17 cellular contexts compared by ENCODE assay signal in the genomic region with DNA sequence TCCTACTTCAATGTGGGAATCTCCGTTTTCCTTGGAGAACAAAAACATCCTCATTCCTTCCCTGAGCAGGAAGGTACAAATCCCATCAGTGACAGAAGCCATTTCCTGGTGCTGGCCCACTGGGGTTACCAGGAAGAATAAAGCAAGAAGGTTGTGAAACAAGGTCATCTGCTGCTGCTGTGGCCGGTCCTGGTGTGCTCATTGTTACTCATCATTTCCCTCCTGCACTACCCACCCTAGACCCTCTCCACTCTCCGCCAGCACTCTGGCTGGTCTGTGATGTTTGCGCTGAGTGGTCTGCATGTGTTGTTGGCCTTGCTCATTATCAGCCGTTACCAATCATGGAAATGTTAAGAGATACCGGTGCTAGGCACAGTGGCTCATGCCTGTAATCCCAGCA. TPM values are rescaled to one million over a fixed set of nuclear protein-coding genes. Genes with fewer than 3 reads are reported as not detected.
DNase-seq lines count a peak whose midpoint lies in the region; ATAC-seq, FAIRE-seq and TF ChIP-seq lines count a peak whose summit lies in the region.
"Had no signal": no experiment of that assay in that cellular context is flagged by ENCODE, and none has a peak within 500 bp of the region (broad histone marks: within the 10 kb centered on the region; RNA-seq: fewer than 3 reads in every experiment).

No MANE protein-coding gene starts in this region.

- peak overlapping the region in 3 of 11 experiments; percentile 2 to 46 (median 33); a peak in 5 of 22 replicates for H3K27ac ChIP-seq in BLaER1 treated with 17β-estradiol and CSF1 and Interleukin-3, amounts not matched to agents 10 nM and 100 nM
- H3K27ac ChIP-seq in GM12878 (ENCODE audit: control insufficient read depth, insufficient read depth) (no peak overlapping the region), right cardiac atrium (ENCODE audit: low read length) (no peak overlapping the region)

- H2AFZ ChIP-seq in GM12878 (ENCODE audit: control insufficient read depth, low read depth, low read length) = no peak overlapping the region

- intact Hi-C loops in GM12878 (cut with micrococcal nuclease; ENCODE audit: unreplicated experiment) = no loop called here
- intact Hi-C loops in mucosa of descending colon (cut with DNase I, micrococcal nuclease) = no loop called here
- intact Hi-C loops in right cardiac atrium (cut with DNase I) = no loop called here

- no peaks in the 10 kb centered on the region for H3K9me3 ChIP-seq in BLaER1 treated with 17β-estradiol and CSF1 and Interleukin-3, amounts not matched to agents 10 nM and 100 nM (replicated peaks in 1 of 11)
- H3K9me3 ChIP-seq in GM12878 (replicated peaks; ENCODE audit: control insufficient read depth, insufficient read depth, low read length) (no peaks in the 10 kb centered on the region), mucosa of descending colon (no peaks in the 10 kb centered on the region), right cardiac atrium (ENCODE audit: control insufficient read depth, low read length) (no peaks in the 10 kb centered on the region)
- H3K9me3 ChIP-seq: BE2C, HAP-1 had no signal

- TF ChIP-seq CTCF in GM12878 (IDR thresholded peaks at IDR 0.05 in 2 of 3, conservative IDR thresholded peaks at IDR 0.05 in 1 of 3; ENCODE audit: control insufficient read depth in 2 of 3, extremely low read depth in 1 of 3, insufficient read depth in 1 of 3, low read depth in 3 of 3, low read length in 3 of 3) = no peak
- TF ChIP-seq CTCF in mucosa of descending colon (IDR thresholded peaks at IDR 0.05) = no peak
- TF ChIP-seq CTCF in GM20000 (IDR thresholded peaks at IDR 0.05; ENCODE audit: extremely low read depth, missing control alignments) = no peak

- H3K36me3 ChIP-seq in BLaER1 treated with 17β-estradiol and CSF1 and Interleukin-3, amounts not matched to agents 10 nM and 100 nM = no peaks in the 10 kb centered on the region
- H3K36me3 ChIP-seq in GM12878 (ENCODE audit: control insufficient read depth in 2 of 2, insufficient read depth in 2 of 2, low read length in 1 of 2) = no peaks in the 10 kb centered on the region; a peak in 1 of 4 replicates
- no peaks in the 10 kb centered on the region for H3K36me3 ChIP-seq in mucosa of descending colon (ENCODE audit: low read depth)
- H3K36me3 ChIP-seq: BE2C, HAP-1 had no signal

- ATAC-seq in GM12878 = no peak
- no peak for ATAC-seq in GM18861 (IDR thresholded peaks at IDR 0.05; ENCODE audit: unreplicated experiment)
- ATAC-seq in mucosa of descending colon = no peak
- no peak for ATAC-seq in right cardiac atrium
- ATAC-seq: CD8-positive, alpha-beta T cell had no signal

- no peaks in the 10 kb centered on the region for H3K79me2 ChIP-seq in GM12878 (ENCODE audit: control insufficient read depth, insufficient read depth, low read length)

- H3K4me2 ChIP-seq in BLaER1 treated with 17β-estradiol and CSF1 and Interleukin-3, amounts not matched to agents 10 nM and 100 nM = peak overlapping the region in 8 of 11 experiments; percentile 10 to 75 (median 56); a peak in 13 of 22 replicates
- no peak overlapping the region for H3K4me2 ChIP-seq in GM12878 (ENCODE audit: control insufficient read depth, insufficient read depth)

- TF ChIP-seq POLR2A in GM12891 (IDR thresholded peaks at IDR 0.05; ENCODE audit: low read depth, low read length) = no peak
- no peak for TF ChIP-seq POLR2A in GM12878 (IDR thresholded peaks at IDR 0.05; ENCODE audit: low read depth, low read length)

- H3K9ac ChIP-seq in BLaER1 treated with 17β-estradiol and CSF1 and Interleukin-3, amounts not matched to agents 10 nM and 100 nM = no peak overlapping the region
- H3K9ac ChIP-seq in GM12878 (ENCODE audit: control insufficient read depth, insufficient read depth, low read length) = no peak overlapping the region

- no peak for TF ChIP-seq EP300 in GM12878 (IDR thresholded peaks at IDR 0.05; ENCODE audit: borderline replicate concordance in 1 of 2, control insufficient read depth in 1 of 2, low read depth in 2 of 2, low read length in 2 of 2)

- no peaks in the 10 kb centered on the region for H3K27me3 ChIP-seq in BLaER1 treated with 17β-estradiol and CSF1 and Interleukin-3, amounts not matched to agents 10 nM and 100 nM
- H3K27me3 ChIP-seq in GM12878 (replicated peaks in 1 of 2; ENCODE audit: control insufficient read depth in 2 of 2, insufficient read depth in 2 of 2, low read length in 1 of 2) (no peaks in the 10 kb centered on the region), right cardiac atrium (ENCODE audit: control insufficient read depth, insufficient read depth) (no peaks in the 10 kb centered on the region)
- H3K27me3 ChIP-seq: BE2C had no signal

- FAIRE-seq in GM12891 (lab: Jason Lieb, UNC) = peak; percentile 43
- FAIRE-seq in GM12878 (lab: Jason Lieb, UNC) = no peak
- FAIRE-seq: A204.1, GM18507 had no signal

- H3K4me3 ChIP-seq in BLaER1 treated with 17β-estradiol and CSF1 and Interleukin-3, amounts not matched to agents 10 nM and 100 nM = no peak overlapping the region
- H3K4me3 ChIP-seq in GM12878 = no peak overlapping the region
- H3K4me3 ChIP-seq in mucosa of descending colon = no peak overlapping the region
- no peak overlapping the region for H3K4me3 ChIP-seq in right cardiac atrium (ENCODE audit: low read length)
- H3K4me3 ChIP-seq: HAP-1 had no signal

- POLR2A ChIA-PET in GM12878 (lab: Charles Lee) = no interaction called here

- DNase-seq in GM12891 (ENCODE audit: insufficient read length, low spot score) (no peak), GM12878 (ENCODE audit: low read depth, low spot score) (no peak), lung microvascular endothelial cell (ENCODE audit: low read depth in 2 of 2) (peak; percentile 57 to 77), mucosa of descending colon (no peak), GM20000 (ENCODE audit: low spot score) (no peak), right cardiac atrium (no peak)
- DNase-seq: BE2C; CD8-positive, alpha-beta T cell; COR-L47; DND-41; GDM1; GOT3 had no signal

- peaks cover 0 to 48% (median 34%) of the 10 kb centered on the region in 10 experiments; a peak in 15 of 20 replicates for H3K4me1 ChIP-seq in BLaER1 treated with 17β-estradiol and CSF1 and Interleukin-3, amounts not matched to agents 10 nM and 100 nM
- H3K4me1 ChIP-seq in GM12878 (ENCODE audit: control insufficient read depth, insufficient read depth, low read length) (no peaks in the 10 kb centered on the region), mucosa of descending colon (ENCODE audit: low read depth) (no peaks in the 10 kb centered on the region), right cardiac atrium (ENCODE audit: control insufficient read depth, insufficient read depth, low read length) (no peaks in the 10 kb centered on the region)
- H3K4me1 ChIP-seq: BE2C, HAP-1 had no signal

- WGBS in GM12878 (ENCODE audit: insufficient coverage, insufficient replicate concordance, low lambda C conversion rate, missing lambda C conversion rate) = 76% methylated on average over 6 of the region's 6 CpGs
- 84% methylated on average over 6 of the region's 6 CpGs for WGBS in right cardiac atrium

- in situ Hi-C loops in GM12878 (cut with MboI) = no loop called here

- no TSS peak for BruUV-seq in GM12878 (replicated peaks; lab: Mats Ljungman, UMichigan)

- H4K20me1 ChIP-seq in BLaER1 treated with 17β-estradiol and CSF1 and Interleukin-3, amounts not matched to agents 10 nM and 100 nM = no peaks in the 10 kb centered on the region
- no peaks in the 10 kb centered on the region for H4K20me1 ChIP-seq in GM12878 (ENCODE audit: control insufficient read depth, insufficient read depth)

- TF ChIP-seq RAD21 in GM12878 (IDR thresholded peaks at IDR 0.05; ENCODE audit: insufficient read depth, low read depth, low read length) = no peak

- SMC1A ChIA-PET in GM12878 (lab: Charles Lee; ENCODE audit: uncharacterized antibody, unreplicated experiment) = interaction anchor here (1.4 kb wide), 1 partner anchor 14 kb away, joined by 3 read pairs; no protein-coding TSS in a partner anchor

- RAD21 ChIA-PET in GM12878 (lab: Charles Lee; ENCODE audit: unreplicated experiment) = no interaction called here

- CTCF ChIA-PET in GM12878 (lab: Yijun Ruan, JAX) = no interaction called here

TF ChIP-seq in GM12891, 5 proteins besides CTCF, POLR2A, EP300 and RAD21:
- TF ChIP-seq PAX5 (IDR thresholded peaks at IDR 0.05; ENCODE audit: insufficient read depth, low read length, severe bottlenecking) (no peak), TAF1 (IDR thresholded peaks at IDR 0.05; ENCODE audit: low read depth, low read length) (no peak), POU2F2 (IDR thresholded peaks at IDR 0.05; ENCODE audit: low read depth, low read length) (no peak), SPI1 (IDR thresholded peaks at IDR 0.05; ENCODE audit: low read depth, low read length) (no peak), POLR2AphosphoS5 (IDR thresholded peaks at IDR 0.05; ENCODE audit: low read depth, low read length) (no peak)

RNA-seq across cellular contexts. Expression of a gene that starts 37.0 kb away (rescaled TPM):
- 0.35 TPM for polyA plus RNA-seq in GM12891 (2012; ENCODE audit: low read depth, missing spikeins)
- total RNA-seq in GM12878 (2013; cell fraction: nucleolus; rRNA removed) = 3.7 and 5.0 TPM in 2 replicates
- total RNA-seq in GM12878 (2014; rRNA removed) (5.0 and 5.8 TPM in 2 replicates), GM12878 (2014; rRNA removed; fragmentation: Illumina TruSeq; extraction: Trizol) (3.4 and 3.5 TPM in 2 replicates), GM12878 (2021) (7.3 and 7.7 TPM in 2 replicates), lung microvascular endothelial cell (10.5 and 15.9 TPM in 2 replicates), mucosa of descending colon (1 to 10 TPM; 2.9 to 5.3 (median 3.4) TPM), right cardiac atrium (10 to 100 TPM in 2 of 4 donors, 1 to 10 TPM in 2; 4.1 to 12.3 (median 8.6) TPM)
- 0.49 TPM for polyA plus RNA-seq in GM12878 (2011; ENCODE audit: low read depth)
- polyA plus RNA-seq in GM12878 (2011; rRNA removed) (0.39 and 0.77 TPM in 2 replicates), GM12878 (2014; fragmentation: Illumina TruSeq; extraction: Trizol) (2.8 and 4.5 TPM in 2 replicates), GM12878 (2014; fragmentation: Nextera tagmentation; extraction: Ambion mirVana) (under 1 TPM; 0.11 to 0.26 TPM), GM12878 (2014; rRNA removed) (5.0 and 5.7 TPM in 2 replicates), GM12878 (2016; fragmentation: Nextera tagmentation; extraction: Ambion mirVana) (1 to 10 TPM; 3.5 to 3.7 TPM), right cardiac atrium (7.8 TPM)
- polyA plus RNA-seq in GM12878 (2011; cell fraction: cytosol; rRNA removed) = 0.46 and 0.74 TPM in 2 replicates
- polyA plus RNA-seq in GM12878 (2011; cell fraction: nucleus; rRNA removed) = 1.1 and 1.2 TPM in 2 replicates
- polyA plus RNA-seq in GM12878 (2012) = 0.91 and 1.3 TPM in 2 replicates
- polyA minus RNA-seq in GM12878 (2011; rRNA and poly(A)+ RNA removed) = 0.77 and 1.2 TPM in 2 replicates
- polyA minus RNA-seq in GM12878 (2011; cell fraction: cytosol; rRNA and poly(A)+ RNA removed) = 2.0 and 2.1 TPM in 2 replicates
- polyA minus RNA-seq in GM12878 (2011; cell fraction: nucleus; rRNA and poly(A)+ RNA removed) = 0.85 and 1.7 TPM in 2 replicates

Comparison
In these comparisons a context has a peak if more than half of its experiments do, and no peak if none do; other contexts are left out.
1. DNase-seq: peak in lung microvascular endothelial cell (2 of 2); none in GM12891 (single experiment), GM12878 (single experiment), mucosa of descending colon (0 of 3), GM20000 (single experiment) and right cardiac atrium (0 of 3).